In the genomic region with DNA sequence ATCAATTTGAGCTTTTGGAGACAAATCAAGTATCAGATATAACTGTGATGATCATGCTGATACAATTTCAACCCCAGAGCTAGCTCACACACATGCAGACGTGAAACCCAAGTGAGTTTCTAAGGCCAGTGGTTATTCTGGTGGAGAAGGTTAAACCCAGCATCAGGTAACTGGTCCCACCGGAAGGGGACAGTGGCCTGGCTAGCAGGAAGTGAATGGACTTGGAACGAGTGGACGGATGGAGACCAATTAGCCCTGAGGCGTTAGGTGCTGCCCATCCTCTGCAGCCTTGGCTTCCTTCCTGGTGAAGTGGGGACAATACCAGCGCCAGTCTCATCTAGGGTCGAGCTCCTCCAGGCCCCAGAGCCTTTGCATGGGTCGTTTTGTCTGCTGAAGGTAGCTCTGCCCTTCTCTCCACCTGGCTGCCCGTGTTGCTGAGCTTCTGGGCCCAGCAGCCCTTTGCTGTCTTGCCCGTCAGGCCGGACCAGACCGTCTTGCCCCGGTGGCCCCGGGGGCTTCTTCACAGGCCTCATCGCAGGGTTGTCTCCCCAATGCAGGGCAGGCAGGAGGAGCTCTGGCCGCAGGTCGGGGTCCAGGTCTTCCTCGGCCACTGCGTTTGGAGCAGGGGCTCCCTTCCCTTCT, we compare ENCODE assay signal across 8 cellular contexts. TPM values are rescaled to one million over a fixed set of nuclear protein-coding genes. Genes with fewer than 3 reads are reported as not detected.
DNase-seq lines count a peak whose midpoint lies in the region; ATAC-seq and TF ChIP-seq lines count a peak whose summit lies in the region.

No MANE protein-coding gene starts in this region.

- no peaks in the 10 kb centered on the region for H3K9me3 ChIP-seq in AG04450 (ENCODE audit: control insufficient read depth, insufficient read depth, low read length)

- POLR2A ChIA-PET in AG04450 (lab: Yijun Ruan, JAX), result interaction anchor here (0.5 to 1.0 kb wide), 4 partner anchors 7 to 192 kb away, joined by 4 to 6 read pairs (median 4); partner anchors contain the start of genes HTD2 and RPP14

- H3K9me3 Mint-ChIP-seq in dendritic cell treated with granulocyte-macrophage colony-stimulating factor and Interleukin-4, amounts not matched to agents 40 ng/mL and 50 ng/mL, for 4 days, result no peaks in the 10 kb centered on the region
- no peaks in the 10 kb centered on the region for H3K9me3 Mint-ChIP-seq in naive B cell

- peaks cover 71% of the 10 kb centered on the region for H3K4me1 Mint-ChIP-seq in dendritic cell treated with granulocyte-macrophage colony-stimulating factor and Interleukin-4, amounts not matched to agents 40 ng/mL and 50 ng/mL, for 4 days (ENCODE audit: low read depth)
- peaks cover 27 to 37% (median 29%) of the 10 kb centered on the region in 3 donors for H3K4me1 Mint-ChIP-seq in naive B cell

- H3K27ac Mint-ChIP-seq in dendritic cell treated with granulocyte-macrophage colony-stimulating factor and Interleukin-4, amounts not matched to agents 40 ng/mL and 50 ng/mL, for 4 days, result peak overlapping the region; percentile 86
- H3K27ac Mint-ChIP-seq in naive B cell, result peak overlapping the region in 5 of 6 donors; percentile 19 to 93 (median 82)

- intact Hi-C loops in dendritic cell treated with granulocyte-macrophage colony-stimulating factor and Interleukin-4, amounts not matched to agents 40 ng/mL and 50 ng/mL, for 4 days (cut with micrococcal nuclease), result loop anchor here (1.0 to 5.0 kb wide), 3 partner anchors 16 to 174 kb away; partner anchors contain the start of gene PDHB

- no peak for TF ChIP-seq CTCF in AG04450 (IDR thresholded peaks at IDR 0.05; ENCODE audit: low read depth, low read length)

- no peak overlapping the region for H3K27ac ChIP-seq in AG04450 (ENCODE audit: low read depth, low read length)

- no peaks in the 10 kb centered on the region for H3K27me3 Mint-ChIP-seq in dendritic cell treated with granulocyte-macrophage colony-stimulating factor and Interleukin-4, amounts not matched to agents 40 ng/mL and 50 ng/mL, for 4 days
- H3K27me3 Mint-ChIP-seq in naive B cell, result peaks cover 4 to 30% (median 24%) of the 10 kb centered on the region in 3 donors

- peaks cover 8% of the 10 kb centered on the region for H3K36me3 Mint-ChIP-seq in dendritic cell treated with granulocyte-macrophage colony-stimulating factor and Interleukin-4, amounts not matched to agents 40 ng/mL and 50 ng/mL, for 4 days (ENCODE audit: low read depth)
- no peaks in the 10 kb centered on the region for H3K36me3 Mint-ChIP-seq in naive B cell

- H3K4me3 Mint-ChIP-seq in dendritic cell treated with granulocyte-macrophage colony-stimulating factor and Interleukin-4, amounts not matched to agents 40 ng/mL and 50 ng/mL, for 4 days, result peak overlapping the region; percentile 79
- H3K4me3 Mint-ChIP-seq in naive B cell, result peak overlapping the region; percentile 43 to 95 (median 83)

- ATAC-seq in naive B cell (ENCODE audit: low read depth in 2 of 2) (no peak), HG03095 (IDR thresholded peaks at IDR 0.05; ENCODE audit: unreplicated experiment) (no peak), HG02840 (IDR thresholded peaks at IDR 0.05; ENCODE audit: low FRiP score, unreplicated experiment) (no peak), HG03520 (IDR thresholded peaks at IDR 0.05; ENCODE audit: unreplicated experiment) (no peak)

- H3K4me3 ChIP-seq in AG04450 (ENCODE audit: low read depth, low read length), result peak overlapping the region; percentile 50

- DNase-seq in AG04450 (ENCODE audit: low read depth, low spot score) (no peak), M059J (ENCODE audit: low read depth) (peak; percentile 6), naive B cell (no peak), NCI-H446 treated with DMSO at 0.1 percent for 48 hours (lab: John Stamatoyannopoulos, UW) (no peak)

- no peaks in the 10 kb centered on the region for H3K27me3 ChIP-seq in AG04450 (ENCODE audit: control insufficient read depth, insufficient read depth, low read length)

- CTCF ChIA-PET in AG04450 (lab: Charles Lee), result interaction anchor here (0.6 to 2.7 kb wide), 20 partner anchors 9 to 1556 kb away, joined by 3 to 18 read pairs (median 4); partner anchors contain the start of genes ACOX2, HTD2 and RPP14

RNA-seq across cellular contexts. Expression of gene KCTD6, which starts 0.9 kb away (rescaled TPM):
- polyA plus RNA-seq in AG04450 (2011; rRNA removed) (9.6 and 13.7 TPM in 2 replicates), naive B cell (ENCODE audit: low read depth in 6 of 6) (10 to 100 TPM; 11.2 to 15.4 (median 12.6) TPM)
- 6.2 and 8.1 TPM in 2 replicates for polyA minus RNA-seq in AG04450 (2011; rRNA and poly(A)+ RNA removed)
- 5.7 and 11.6 TPM in 2 replicates for total RNA-seq in M059J (2014; rRNA removed; shearing (Covaris generic))

RNA-seq across cellular contexts. Expression of gene ACOX2, which starts 46.0 kb away (rescaled TPM):
- polyA plus RNA-seq in AG04450 (2011; rRNA removed) (27.8 and 30.8 TPM in 2 replicates), naive B cell (ENCODE audit: low read depth in 6 of 6) (not detected)
- polyA minus RNA-seq in AG04450 (2011; rRNA and poly(A)+ RNA removed), result 29.7 and 40.5 TPM in 2 replicates
- 2.8 and 18.5 TPM in 2 replicates for total RNA-seq in M059J (2014; rRNA removed; shearing (Covaris generic))

RNA-seq across cellular contexts. Expression of gene PDHB, which starts 57.3 kb away (rescaled TPM):
- polyA plus RNA-seq in AG04450 (2011; rRNA removed), result 85.9 and 109 TPM in 2 replicates
- 31.4 and 40.9 TPM in 2 replicates for polyA minus RNA-seq in AG04450 (2011; rRNA and poly(A)+ RNA removed)
- 172 and 254 TPM in 2 replicates for total RNA-seq in M059J (2014; rRNA removed; shearing (Covaris generic))
- polyA plus RNA-seq in naive B cell (ENCODE audit: low read depth in 6 of 6), result 100 to 1,000 TPM in 3 of 6 donors, 10 to 100 TPM in 3; 84.4 to 157 (median 101) TPM

Comparison
In these comparisons a context has a peak if more than half of its experiments do, and no peak if none do; other contexts are left out.
1. RNA of gene ACOX2, which starts 46.0 kb away (polyA plus RNA-seq): 27.8 to 30.8 TPM in AG04450; not detected in naive B cell; every median in the first group is over 10 times any median in the second.